ENCODE assay signal across 19 cellular contexts in genomic region chr1:1240822-1241587, GRCh38. TPM values are rescaled to one million over a fixed set of nuclear protein-coding genes. Genes with fewer than 3 reads are reported as not detected.
DNase-seq lines count a peak whose midpoint lies in the region; ATAC-seq and TF ChIP-seq lines count a peak whose summit lies in the region.
"Had no signal": no experiment of that assay in that cellular context is flagged by ENCODE, and none has a peak within 500 bp of the region (broad histone marks: within the 10 kb centered on the region; RNA-seq: fewer than 3 reads in every experiment).

No MANE protein-coding gene starts in this region.

- no peak overlapping the region for H2BK120ac ChIP-seq in mesenchymal stem cell (ENCODE audit: low read depth, low read length)

- in situ Hi-C loops in GM23248 (cut with MboI) = no loop called here

- no peak overlapping the region for H3K4ac ChIP-seq in mesenchymal stem cell (ENCODE audit: low read depth in 1 of 2, low read length in 2 of 2)

- TF ChIP-seq CTCF in C4-2B (conservative IDR thresholded peaks at IDR 0.05) (no peak), RWPE1 (conservative IDR thresholded peaks at IDR 0.05; ENCODE audit: low read depth) (no peak), prostate gland (IDR thresholded peaks at IDR 0.05) (no peak)

- H3K18ac ChIP-seq in mesenchymal stem cell (ENCODE audit: low read depth in 1 of 2, low read length in 2 of 2) = no peak overlapping the region

- POLR2A ChIA-PET in RWPE1 (lab: Yijun Ruan, JAX; ENCODE audit: low non-redundant PET) = no interaction called here

- H3K4me1 ChIP-seq in GM23248 (ENCODE audit: insufficient read depth) (no peaks in the 10 kb centered on the region), mesenchymal stem cell (ENCODE audit: control insufficient read depth, insufficient read depth, low read depth, low read length) (peaks cover 46% of the 10 kb centered on the region), prostate gland (replicated peaks) (no peaks in the 10 kb centered on the region)

- no peaks in the 10 kb centered on the region for H3F3A ChIP-seq in GM23248 (ENCODE audit: insufficient read depth)

- H2AK5ac ChIP-seq in mesenchymal stem cell (ENCODE audit: low read length, severe bottlenecking) = no peak overlapping the region

- H3K9ac ChIP-seq in GM23248 (no peak overlapping the region), mesenchymal stem cell (ENCODE audit: low read length) (no peak overlapping the region)

- no peaks in the 10 kb centered on the region for H4K20me1 ChIP-seq in GM23248 (ENCODE audit: insufficient read depth)

- ATAC-seq in HG03045 (IDR thresholded peaks at IDR 0.05; ENCODE audit: unreplicated experiment) (no peak), HG03025 (IDR thresholded peaks at IDR 0.05; ENCODE audit: low FRiP score, unreplicated experiment) (no peak)
- ATAC-seq: esophagus mucosa; left colon; natural killer cell treated with Interleukin-12 subunit alpha and Interleukin-12 subunit beta and Interleukin-15 and Interleukin-18, amount 100 ng/mL, for 72 hours had no signal

- H2AFZ ChIP-seq in GM23248 = no peak overlapping the region
- no peak overlapping the region for H2AFZ ChIP-seq in mesenchymal stem cell (ENCODE audit: low read depth, low read length)

- no peak overlapping the region for H2BK15ac ChIP-seq in mesenchymal stem cell (ENCODE audit: low read depth, poor library complexity, severe bottlenecking)

- no peaks in the 10 kb centered on the region for H3K36me3 ChIP-seq in GM23248 (ENCODE audit: low read depth)
- peaks cover 0 to 33% of the 10 kb centered on the region in 2 experiments for H3K36me3 ChIP-seq in mesenchymal stem cell (ENCODE audit: control insufficient read depth in 1 of 2, insufficient read depth in 2 of 2, low read depth in 1 of 2, low read length in 2 of 2)
- H3K36me3 ChIP-seq in prostate gland = no peaks in the 10 kb centered on the region
- H3K36me3 ChIP-seq: spleen had no signal

- no peaks in the 10 kb centered on the region for H3K27me3 ChIP-seq in GM23248 (replicated peaks; ENCODE audit: insufficient read depth)
- H3K27me3 ChIP-seq in mesenchymal stem cell (ENCODE audit: control insufficient read depth in 1 of 2, insufficient read depth in 1 of 2, low read length in 2 of 2) = peaks cover 0 to 46% of the 10 kb centered on the region in 2 experiments
- H3K27me3 ChIP-seq in prostate gland (replicated peaks; ENCODE audit: insufficient read depth) = no peaks in the 10 kb centered on the region

- intact Hi-C loops in prostate gland (cut with DNase I) = no loop called here

- H3K4me3 ChIP-seq in GM23248 (no peak overlapping the region), mesenchymal stem cell (ENCODE audit: insufficient read depth in 1 of 2, low read depth in 1 of 2, low read length in 2 of 2) (no peak overlapping the region), prostate gland (no peak overlapping the region)
- H3K4me3 ChIP-seq: spleen had no signal

- H3K27ac ChIP-seq in C4-2B (peak overlapping the region; percentile 100), GM23248 (no peak overlapping the region), RWPE1 (peak overlapping the region; percentile 3; the same call in 1 of the 2 replicates), mesenchymal stem cell (ENCODE audit: low read length, poor library complexity, severe bottlenecking) (no peak overlapping the region), prostate gland (no peak overlapping the region)
- H3K27ac ChIP-seq: spleen had no signal

- H3K23ac ChIP-seq in mesenchymal stem cell (ENCODE audit: low read length in 2 of 2) = no peak overlapping the region

- WGBS in GM23248 (ENCODE audit: low coverage in 1 of 2, low lambda C conversion rate in 2 of 2, missing lambda C conversion rate in 2 of 2), 2 experiments = 39 to 56% methylated on average over 19 to 22 of the region's 23 CpGs
- 85% methylated on average over 23 of the region's 23 CpGs for WGBS in mesenchymal stem cell
- 64% methylated on average over 17 of the region's 23 CpGs for WGBS in prostate gland

- no peak for TF ChIP-seq POLR2A in prostate gland (IDR thresholded peaks at IDR 0.05)

- no peaks in the 10 kb centered on the region for H3K9me2 ChIP-seq in GM23248 (ENCODE audit: insufficient read depth)

- no peak overlapping the region for H2BK12ac ChIP-seq in mesenchymal stem cell (ENCODE audit: low read length in 2 of 2)

- H3K79me2 ChIP-seq in GM23248 (ENCODE audit: insufficient read depth) = no peaks in the 10 kb centered on the region

- peak; percentile 38 for DNase-seq in GM23248
- DNase-seq in RWPE1 (ENCODE audit: low spot score) = peak; percentile 36
- no peak for DNase-seq in mesenchymal stem cell
- DNase-seq in prostate gland (ENCODE audit: low spot score) = no peak
- DNase-seq: activated CD4-positive, alpha-beta T cell treated with anti-CD3 and anti-CD28 coated beads, Interleukin-2, amount 10 ng/mL, durations not matched to agents 7 days and 5 days; activated naive CD8-positive, alpha-beta T cell treated with anti-CD3 and anti-CD28 coated beads for 36 hours; Caco-2; effector memory CD4-positive, alpha-beta T cell; left colon; MV-4-11; NCI-H2081; Right ventricle myocardium superior; spleen; stimulated activated CD4-positive, alpha-beta T cell treated with anti-CD3 and anti-CD28 coated beads, Interleukin-4, amount 100 ng/mL, for 4 hours had no signal

- H3K9me3 ChIP-seq in GM23248 (ENCODE audit: low read depth) = no peaks in the 10 kb centered on the region
- no peaks in the 10 kb centered on the region for H3K9me3 ChIP-seq in mesenchymal stem cell (ENCODE audit: control insufficient read depth, low read length)
- H3K9me3 ChIP-seq in prostate gland = no peaks in the 10 kb centered on the region
- H3K9me3 ChIP-seq: Caco-2, spleen had no signal

- H2BK5ac ChIP-seq in mesenchymal stem cell (ENCODE audit: low read depth, low read length, poor library complexity, severe bottlenecking) = no peak overlapping the region

- peak overlapping the region; percentile 15 for H4K91ac ChIP-seq in mesenchymal stem cell (ENCODE audit: low read length)

- H3K4me2 ChIP-seq in GM23248 (ENCODE audit: unreplicated experiment) (no peak overlapping the region), mesenchymal stem cell (ENCODE audit: low read length, poor library complexity, severe bottlenecking) (no peak overlapping the region)

- no peak overlapping the region for H4K8ac ChIP-seq in mesenchymal stem cell (ENCODE audit: low read length)

- CTCF ChIA-PET in RWPE1 (lab: Yijun Ruan, JAX) = interaction anchor here (0.7 kb wide), 1 partner anchor 10 kb away, joined by 7 read pairs; no protein-coding TSS in a partner anchor

- H3K79me1 ChIP-seq in mesenchymal stem cell (replicated peaks; ENCODE audit: low read length, poor library complexity, severe bottlenecking) = no peaks in the 10 kb centered on the region

- no peak overlapping the region for H3K14ac ChIP-seq in mesenchymal stem cell (ENCODE audit: low read length in 2 of 2)

RNA-seq across cellular contexts. Expression of gene C1QTNF12, which starts 5.5 kb away (rescaled TPM):
- total RNA-seq in GM23248 (2014; rRNA removed; shearing (Covaris generic)) = 0.38 and 3.1 TPM in 2 replicates
- polyA plus RNA-seq in GM23248 (2016; fragmentation: Nextera tagmentation; extraction: Ambion mirVana) = 2.0 and 2.1 TPM in 2 replicates
- 1.2 TPM for polyA plus RNA-seq in mesenchymal stem cell (2013, experiment 1 of 2)
- polyA plus RNA-seq in mesenchymal stem cell (2013, experiment 2 of 2) = 0.89 TPM
- total RNA-seq in prostate gland = 1 to 10 TPM in 1 of 2 donors, not detected in 1; 3.4 TPM

RNA-seq across cellular contexts. Expression of gene B3GALT6, which starts 9.0 kb away (rescaled TPM):
- 50.3 and 52.5 TPM in 2 replicates for total RNA-seq in GM23248 (2014; rRNA removed; shearing (Covaris generic))
- polyA plus RNA-seq in GM23248 (2016; fragmentation: Nextera tagmentation; extraction: Ambion mirVana) = 6.5 and 8.3 TPM in 2 replicates
- 24.3 TPM for polyA plus RNA-seq in mesenchymal stem cell (2013, experiment 1 of 2)
- polyA plus RNA-seq in mesenchymal stem cell (2013, experiment 2 of 2) = 24.2 TPM
- total RNA-seq in prostate gland = 10 to 100 TPM; 29.6 to 41.5 TPM

RNA-seq across cellular contexts. Expression of gene SDF4, which starts 9.2 kb away (rescaled TPM):
- total RNA-seq in GM23248 (2014; rRNA removed; shearing (Covaris generic)) = 214 and 216 TPM in 2 replicates
- polyA plus RNA-seq in GM23248 (2016; fragmentation: Nextera tagmentation; extraction: Ambion mirVana) = 261 and 269 TPM in 2 replicates
- 239 TPM for polyA plus RNA-seq in mesenchymal stem cell (2013, experiment 1 of 2)
- 241 TPM for polyA plus RNA-seq in mesenchymal stem cell (2013, experiment 2 of 2)
- total RNA-seq in prostate gland = 100 to 1,000 TPM; 177 to 185 TPM

RNA-seq across cellular contexts. Expression of gene TNFRSF4, which starts 27.1 kb away (rescaled TPM):
- not detected in 2 replicates for total RNA-seq in GM23248 (2014; rRNA removed; shearing (Covaris generic))
- not detected in 2 replicates for polyA plus RNA-seq in GM23248 (2016; fragmentation: Nextera tagmentation; extraction: Ambion mirVana)
- polyA plus RNA-seq in mesenchymal stem cell (2013, experiment 1 of 2) = 0.04 TPM
- polyA plus RNA-seq in mesenchymal stem cell (2013, experiment 2 of 2) = 0.05 TPM
- total RNA-seq in prostate gland = 1 to 10 TPM in 1 of 2 donors, under 1 TPM in 1; 0.50 to 3.0 TPM
- total RNA-seq: Caco-2 had no signal

RNA-seq across cellular contexts. Expression of gene UBE2J2, which starts 32.6 kb away (rescaled TPM):
- 49.7 and 51.0 TPM in 2 replicates for total RNA-seq in GM23248 (2014; rRNA removed; shearing (Covaris generic))
- 63.5 and 68.0 TPM in 2 replicates for polyA plus RNA-seq in GM23248 (2016; fragmentation: Nextera tagmentation; extraction: Ambion mirVana)
- 41.4 TPM for polyA plus RNA-seq in mesenchymal stem cell (2013, experiment 1 of 2)
- polyA plus RNA-seq in mesenchymal stem cell (2013, experiment 2 of 2) = 42.8 TPM
- 10 to 100 TPM; 56.0 to 79.4 TPM for total RNA-seq in prostate gland

Comparison
In these comparisons a context has a peak if more than half of its experiments do, and no peak if none do; other contexts are left out.
1. H3K27ac ChIP-seq: peak in C4-2B (single experiment) and RWPE1 (single experiment); none in GM23248 (single experiment), mesenchymal stem cell (single experiment) and prostate gland (0 of 2).
2. DNase-seq: peak in GM23248 (single experiment) and RWPE1 (single experiment); none in mesenchymal stem cell (single experiment) and prostate gland (single experiment).